Comparison of ENCODE assay signal across 18 cellular contexts in the genomic region with DNA sequence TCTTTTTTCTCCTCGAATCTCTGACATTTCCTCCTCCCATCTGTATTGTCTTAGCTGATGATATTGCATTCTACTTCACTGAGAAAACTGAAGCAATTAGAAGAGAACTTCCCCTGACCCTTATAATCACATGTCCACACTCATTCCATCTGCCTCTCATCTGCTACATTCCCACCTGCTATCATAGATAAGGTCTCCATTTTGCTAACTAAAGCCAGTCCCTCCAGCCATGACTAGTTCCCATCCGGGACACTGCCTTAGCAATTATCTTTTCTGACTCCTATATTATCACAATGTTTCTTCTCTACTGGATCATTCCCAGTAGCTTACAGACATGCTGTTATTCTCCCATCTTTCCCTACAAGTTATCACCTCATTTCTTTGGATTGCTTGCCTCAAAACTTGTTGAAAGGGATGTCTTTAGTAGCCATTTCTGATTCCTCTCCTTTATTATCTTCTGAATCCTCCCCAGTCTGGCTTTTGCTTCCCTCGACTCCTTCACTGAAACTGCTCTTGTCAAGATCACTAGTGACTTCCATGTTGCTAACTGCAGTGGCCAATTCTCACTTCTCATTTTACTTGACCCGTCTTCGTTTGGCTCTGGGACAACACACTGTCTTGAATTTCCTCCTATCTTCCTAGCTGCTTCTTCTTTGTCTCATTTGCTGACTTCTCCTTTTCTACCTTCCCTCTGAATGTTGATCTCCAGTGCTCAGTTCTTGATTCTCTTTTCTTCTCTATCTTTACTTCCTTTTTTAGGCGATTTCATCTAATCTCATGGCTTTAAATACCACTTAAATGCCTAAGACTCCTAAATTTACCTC. TPM values are rescaled to one million over a fixed set of nuclear protein-coding genes. Genes with fewer than 3 reads are reported as not detected.
DNase-seq lines count a peak whose midpoint lies in the region; ATAC-seq and TF ChIP-seq lines count a peak whose summit lies in the region.
"Had no signal": no experiment of that assay in that cellular context is flagged by ENCODE, and none has a peak within 500 bp of the region (broad histone marks: within the 10 kb centered on the region; RNA-seq: fewer than 3 reads in every experiment).

No MANE protein-coding gene starts in this region.

- H3K79me2 ChIP-seq in Karpas-422 (ENCODE audit: low read length): no peaks in the 10 kb centered on the region
- H3K79me2 ChIP-seq in OCI-LY3 (ENCODE audit: low read length): no peaks in the 10 kb centered on the region

- H3K4me3 Mint-ChIP-seq in effector memory CD8-positive, alpha-beta T cell: no peak overlapping the region
- H3K4me3 Mint-ChIP-seq: activated CD8-positive, alpha-beta memory T cell treated with anti-CD3 and anti-CD28 coated beads, Interleukin-2, amount 10 ng/mL, durations not matched to agents 7 days and 5 days had no signal

- no peaks in the 10 kb centered on the region for H4K20me1 ChIP-seq in Karpas-422 (ENCODE audit: insufficient read depth, low read depth, low read length)
- H4K20me1 ChIP-seq in OCI-LY3 (ENCODE audit: insufficient read depth, low read length): no peaks in the 10 kb centered on the region

- H3K9me3 ChIP-seq in Karpas-422 (ENCODE audit: low read length): no peaks in the 10 kb centered on the region
- H3K9me3 ChIP-seq in OCI-LY3 (ENCODE audit: insufficient read depth, low read length): no peaks in the 10 kb centered on the region
- H3K9me3 ChIP-seq: esophagus squamous epithelium had no signal

- H3K27ac ChIP-seq in Karpas-422 (ENCODE audit: low read length) (peak overlapping the region; percentile 65), OCI-LY3 (ENCODE audit: low read length) (no peak overlapping the region)
- H3K27ac ChIP-seq: cardiac muscle cell, esophagus squamous epithelium had no signal

- H3K4me3 ChIP-seq in Karpas-422 (ENCODE audit: low read length) (no peak overlapping the region), OCI-LY3 (ENCODE audit: low read length) (no peak overlapping the region)
- H3K4me3 ChIP-seq: cardiac muscle cell, esophagus squamous epithelium had no signal

- no peaks in the 10 kb centered on the region for H3K9me2 ChIP-seq in Karpas-422 (replicated peaks; ENCODE audit: insufficient read depth, low read length)

- no peak overlapping the region for H3K9ac ChIP-seq in Karpas-422 (ENCODE audit: low read length)
- H3K9ac ChIP-seq in OCI-LY3 (ENCODE audit: low read length): no peak overlapping the region

- peak; percentile 27 for ATAC-seq in effector memory CD8-positive, alpha-beta T cell (replicated peaks)
- ATAC-seq in HG02973 (IDR thresholded peaks at IDR 0.05; ENCODE audit: unreplicated experiment) (no peak), HG03432 (IDR thresholded peaks at IDR 0.05; ENCODE audit: unreplicated experiment) (no peak)
- ATAC-seq: activated CD8-positive, alpha-beta memory T cell treated with anti-CD3 and anti-CD28 coated beads, Interleukin-2, amount 10 ng/mL, durations not matched to agents 7 days and 5 days had no signal

- H3K27me3 Mint-ChIP-seq in effector memory CD8-positive, alpha-beta T cell: no peaks in the 10 kb centered on the region
- H3K27me3 Mint-ChIP-seq: activated CD8-positive, alpha-beta memory T cell treated with anti-CD3 and anti-CD28 coated beads, Interleukin-2, amount 10 ng/mL, durations not matched to agents 7 days and 5 days had no signal

- no peak for TF ChIP-seq CTCF in OCI-LY3 (IDR thresholded peaks at IDR 0.05; ENCODE audit: low read depth, low read length)

- H3K36me3 Mint-ChIP-seq in effector memory CD8-positive, alpha-beta T cell (ENCODE audit: insufficient read depth): no peaks in the 10 kb centered on the region
- H3K36me3 Mint-ChIP-seq: activated CD8-positive, alpha-beta memory T cell treated with anti-CD3 and anti-CD28 coated beads, Interleukin-2, amount 10 ng/mL, durations not matched to agents 7 days and 5 days had no signal

- no peaks in the 10 kb centered on the region for H3K27me3 ChIP-seq in Karpas-422 (ENCODE audit: low read length)
- no peaks in the 10 kb centered on the region for H3K27me3 ChIP-seq in OCI-LY3 (ENCODE audit: low read depth, low read length)
- H3K27me3 ChIP-seq: cardiac muscle cell, esophagus squamous epithelium had no signal

- peak overlapping the region; percentile 39 for H3K4me2 ChIP-seq in Karpas-422 (ENCODE audit: low read depth, low read length, poor library complexity, severe bottlenecking)
- peak overlapping the region; percentile 15 for H3K4me2 ChIP-seq in OCI-LY3 (ENCODE audit: low read length)

- peak overlapping the region; percentile 71; the same call in 1 of the 2 replicates for H2AFZ ChIP-seq in Karpas-422 (ENCODE audit: low read length)
- no peak overlapping the region for H2AFZ ChIP-seq in OCI-LY3 (ENCODE audit: low read depth, low read length)

- H3K27ac Mint-ChIP-seq in effector memory CD8-positive, alpha-beta T cell: no peak overlapping the region
- H3K27ac Mint-ChIP-seq: activated CD8-positive, alpha-beta memory T cell treated with anti-CD3 and anti-CD28 coated beads, Interleukin-2, amount 10 ng/mL, durations not matched to agents 7 days and 5 days had no signal

- no peaks in the 10 kb centered on the region for H3K9me3 Mint-ChIP-seq in effector memory CD8-positive, alpha-beta T cell

- no peaks in the 10 kb centered on the region for H3K36me3 ChIP-seq in Karpas-422 (ENCODE audit: insufficient read depth, low read length)
- no peaks in the 10 kb centered on the region for H3K36me3 ChIP-seq in OCI-LY3 (replicated peaks; ENCODE audit: low read depth, low read length)
- H3K36me3 ChIP-seq: cardiac muscle cell, esophagus squamous epithelium had no signal

- peaks cover 69% of the 10 kb centered on the region for H3K4me1 ChIP-seq in Karpas-422 (ENCODE audit: low read length)
- peaks cover 11% of the 10 kb centered on the region for H3K4me1 ChIP-seq in OCI-LY3 (ENCODE audit: low read length)

- H3K4me1 Mint-ChIP-seq in effector memory CD8-positive, alpha-beta T cell (ENCODE audit: low read depth in 2 of 2): no peaks in the 10 kb centered on the region
- H3K4me1 Mint-ChIP-seq: activated CD8-positive, alpha-beta memory T cell treated with anti-CD3 and anti-CD28 coated beads, Interleukin-2, amount 10 ng/mL, durations not matched to agents 7 days and 5 days had no signal

- DNase-seq in Karpas-422: peak; percentile 62
- no peak for DNase-seq in effector memory CD8-positive, alpha-beta T cell
- DNase-seq in pons (ENCODE audit: low spot score): peak; percentile 88
- DNase-seq in NCI-H187 treated with DMSO at 0.1 percent for 48 hours (lab: John Stamatoyannopoulos, UW): no peak
- no peak for DNase-seq in GF-D8 (lab: John Stamatoyannopoulos, UW)
- DNase-seq: activated CD4-positive, CD25-positive, alpha-beta regulatory T cell treated with anti-CD3 and anti-CD28 coated beads, Interleukin-2, amount 50 U/mL, for 72 hours; activated CD8-positive, alpha-beta memory T cell treated with anti-CD3 and anti-CD28 coated beads, Interleukin-2, amount 10 ng/mL, durations not matched to agents 7 days and 5 days; activated effector memory CD4-positive, alpha-beta T cell treated with Interleukin-2 at 50 U/mL for 16 hours; esophagus squamous epithelium; MM.1S; NCI-H2107; NCI-H526 treated with DMSO at 0.1 percent for 48 hours; stimulated activated CD4-positive, alpha-beta T cell treated with anti-CD3 and anti-CD28 coated beads, Interleukin-4, amount 100 ng/mL, for 24 hours; T-helper 2 cell had no signal

RNA-seq across cellular contexts. Expression of gene FZD1, which starts 35.9 kb away (rescaled TPM):
- total RNA-seq in Karpas-422 (2014; rRNA removed; shearing (Covaris generic); ENCODE audit: low replicate concordance): 7.9 and 10.0 TPM in 2 replicates
- total RNA-seq: activated CD8-positive, alpha-beta memory T cell treated with anti-CD3 and anti-CD28 coated beads, Interleukin-2, amount 10 ng/mL, durations not matched to agents 7 days and 5 days had no signal

Comparison
In these comparisons a context has a peak if more than half of its experiments do, and no peak if none do; other contexts are left out.
1. DNase-seq: peak in Karpas-422 (single experiment) and pons (single experiment); none in effector memory CD8-positive, alpha-beta T cell (0 of 3), NCI-H187 treated with DMSO at 0.1 percent for 48 hours (single experiment) and GF-D8 (single experiment).